Comparison of ENCODE assay signal across 14 cellular contexts in the genomic region with DNA sequence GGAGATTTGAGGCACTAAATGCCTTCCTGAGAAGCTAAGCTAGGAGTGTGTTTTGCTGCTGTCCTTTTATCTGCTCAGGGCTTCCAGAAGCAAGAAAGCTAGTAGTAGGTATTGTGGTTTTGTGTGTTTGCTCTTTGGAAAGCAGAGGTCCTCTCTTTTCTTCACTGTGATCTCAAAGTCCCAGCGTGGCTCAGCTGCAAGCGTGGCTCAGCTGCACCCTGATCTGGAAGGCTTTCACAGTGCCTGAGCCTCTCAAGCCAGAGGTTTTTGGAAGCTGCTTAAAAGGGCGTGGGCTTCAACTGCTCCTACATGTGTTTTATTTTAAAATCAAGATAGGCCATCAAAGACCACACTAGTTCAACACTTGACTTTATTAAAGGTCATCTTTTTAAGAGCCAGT.
DNase-seq lines count a peak whose midpoint lies in the region; ATAC-seq, FAIRE-seq and TF ChIP-seq lines count a peak whose summit lies in the region.
"Had no signal": no experiment of that assay in that cellular context is flagged by ENCODE, and none has a peak within 500 bp of the region (broad histone marks: within the 10 kb centered on the region; RNA-seq: fewer than 3 reads in every experiment).

No MANE protein-coding gene starts in this region.

- no peak for FAIRE-seq in astrocyte (lab: Jason Lieb, UNC)

- H3K9me3 Mint-ChIP-seq in astrocyte (ENCODE audit: unreplicated experiment) (no peaks in the 10 kb centered on the region), neural progenitor cell (peaks cover 5% of the 10 kb centered on the region)

- H3K4me3 Mint-ChIP-seq in astrocyte (ENCODE audit: unreplicated experiment), result no peak overlapping the region
- H3K4me3 Mint-ChIP-seq in neural progenitor cell, result no peak overlapping the region
- H3K4me3 Mint-ChIP-seq: mesothelial cell of epicardium, T-helper 17 cell had no signal

- ATAC-seq in HG02763 (IDR thresholded peaks at IDR 0.05; ENCODE audit: unreplicated experiment) (no peak), GM18867 (IDR thresholded peaks at IDR 0.05; ENCODE audit: unreplicated experiment) (no peak)
- ATAC-seq: T-helper 17 cell had no signal

- H3K27ac Mint-ChIP-seq in astrocyte (ENCODE audit: unreplicated experiment) (peak overlapping the region; percentile 66), neural progenitor cell (no peak overlapping the region)
- H3K27ac Mint-ChIP-seq: mesothelial cell of epicardium, T-helper 17 cell had no signal

- peak overlapping the region; percentile 27 for H3K4me2 ChIP-seq in astrocyte (ENCODE audit: low read length)
- H3K4me2 ChIP-seq in neural progenitor cell, result peak overlapping the region; percentile 41
- H3K4me2 ChIP-seq: PC-9 had no signal

- DNase-seq in NCI-H2227 (lab: John Stamatoyannopoulos, UW; ENCODE audit: unreplicated experiment) (peak; percentile 2), NCI-H2227 treated with DMSO at 0.1 percent for 48 hours (lab: John Stamatoyannopoulos, UW) (no peak), astrocyte (ENCODE audit: low read depth) (no peak), neural progenitor cell (ENCODE audit: low spot score) (peak; percentile 29), HuH-7 (ENCODE audit: low spot score) (no peak)
- DNase-seq: DMS53, PC-9, T-helper 17 cell had no signal

- no peak overlapping the region for H3K9ac ChIP-seq in astrocyte (ENCODE audit: low read length)
- H3K9ac ChIP-seq in neural progenitor cell, result no peak overlapping the region

- H3K27ac ChIP-seq in KOPT-K1 (ENCODE audit: low read depth, low read length, poor library complexity, severe bottlenecking) (peak overlapping the region; percentile 54), astrocyte (ENCODE audit: low read depth, low read length) (no peak overlapping the region), neural progenitor cell (peak overlapping the region; percentile 71)
- H3K27ac ChIP-seq: epithelial cell of prostate, PC-9, suprapubic skin had no signal

- H3K4me1 Mint-ChIP-seq in astrocyte (ENCODE audit: low read depth, unreplicated experiment) (peaks cover 28% of the 10 kb centered on the region), neural progenitor cell (peaks cover 6% of the 10 kb centered on the region)

- no peaks in the 10 kb centered on the region for H3K27me3 Mint-ChIP-seq in astrocyte (ENCODE audit: low read depth, unreplicated experiment)
- peaks cover 4% of the 10 kb centered on the region for H3K27me3 Mint-ChIP-seq in neural progenitor cell (ENCODE audit: insufficient read depth, low read depth)
- H3K27me3 Mint-ChIP-seq: T-helper 17 cell had no signal

- peaks cover 66% of the 10 kb centered on the region for H3K79me2 ChIP-seq in astrocyte (ENCODE audit: insufficient read depth, low read length)
- H3K79me2 ChIP-seq in neural progenitor cell (ENCODE audit: low read depth), result peaks cover 29% of the 10 kb centered on the region

- TF ChIP-seq CTCF in astrocyte (IDR thresholded peaks at IDR 0.05; ENCODE audit: insufficient read depth, low read depth, low read length) (no peak), neural progenitor cell (IDR thresholded peaks at IDR 0.05) (no peak)

- H3K27me3 ChIP-seq in astrocyte (ENCODE audit: insufficient read depth, low read length) (no peaks in the 10 kb centered on the region), neural progenitor cell (no peaks in the 10 kb centered on the region)
- H3K27me3 ChIP-seq: suprapubic skin had no signal

- H3K4me1 ChIP-seq in astrocyte (ENCODE audit: insufficient read depth, low read length) (peaks cover 15% of the 10 kb centered on the region), neural progenitor cell (peaks cover 24% of the 10 kb centered on the region)

- H3F3A ChIP-seq in neural progenitor cell (ENCODE audit: low read depth), result peaks cover 16% of the 10 kb centered on the region

- H3K36me3 Mint-ChIP-seq in astrocyte (ENCODE audit: low read depth, unreplicated experiment) (peaks cover 3% of the 10 kb centered on the region), neural progenitor cell (peaks cover 19% of the 10 kb centered on the region)

- H3K4me3 ChIP-seq in astrocyte (ENCODE audit: insufficient read depth, low read depth, low read length) (no peak overlapping the region), neural progenitor cell (no peak overlapping the region)
- H3K4me3 ChIP-seq: PC-9, suprapubic skin had no signal

- H4K20me1 ChIP-seq in astrocyte (ENCODE audit: insufficient read depth, low read length) (no peaks in the 10 kb centered on the region), neural progenitor cell (ENCODE audit: low read depth) (no peaks in the 10 kb centered on the region)

- H3K36me3 ChIP-seq in KOPT-K1 (ENCODE audit: insufficient read depth, low read length) (no peaks in the 10 kb centered on the region), astrocyte (ENCODE audit: insufficient read depth, low read length) (peaks cover 2% of the 10 kb centered on the region), neural progenitor cell (no peaks in the 10 kb centered on the region)
- H3K36me3 ChIP-seq: suprapubic skin had no signal

- H2AFZ ChIP-seq in astrocyte (ENCODE audit: low read depth, low read length) (no peak overlapping the region), neural progenitor cell (replicated peaks) (no peak overlapping the region)
- H2AFZ ChIP-seq: PC-9 had no signal

- H3K9me3 ChIP-seq in KOPT-K1 (ENCODE audit: insufficient read depth, low read length, poor library complexity, severe bottlenecking) (no peaks in the 10 kb centered on the region), astrocyte (ENCODE audit: insufficient read depth, low read depth, low read length) (no peaks in the 10 kb centered on the region), neural progenitor cell (ENCODE audit: low read depth) (no peaks in the 10 kb centered on the region)
- H3K9me3 ChIP-seq: suprapubic skin had no signal

Comparison
In these comparisons a context has a peak if more than half of its experiments do, and no peak if none do; other contexts are left out.
1. DNase-seq: peak in NCI-H2227 (single experiment) and neural progenitor cell (single experiment); none in NCI-H2227 treated with DMSO at 0.1 percent for 48 hours (single experiment), astrocyte (single experiment) and HuH-7 (single experiment).